Comparison of ENCODE assay signal across 8 cellular contexts in the genomic region with DNA sequence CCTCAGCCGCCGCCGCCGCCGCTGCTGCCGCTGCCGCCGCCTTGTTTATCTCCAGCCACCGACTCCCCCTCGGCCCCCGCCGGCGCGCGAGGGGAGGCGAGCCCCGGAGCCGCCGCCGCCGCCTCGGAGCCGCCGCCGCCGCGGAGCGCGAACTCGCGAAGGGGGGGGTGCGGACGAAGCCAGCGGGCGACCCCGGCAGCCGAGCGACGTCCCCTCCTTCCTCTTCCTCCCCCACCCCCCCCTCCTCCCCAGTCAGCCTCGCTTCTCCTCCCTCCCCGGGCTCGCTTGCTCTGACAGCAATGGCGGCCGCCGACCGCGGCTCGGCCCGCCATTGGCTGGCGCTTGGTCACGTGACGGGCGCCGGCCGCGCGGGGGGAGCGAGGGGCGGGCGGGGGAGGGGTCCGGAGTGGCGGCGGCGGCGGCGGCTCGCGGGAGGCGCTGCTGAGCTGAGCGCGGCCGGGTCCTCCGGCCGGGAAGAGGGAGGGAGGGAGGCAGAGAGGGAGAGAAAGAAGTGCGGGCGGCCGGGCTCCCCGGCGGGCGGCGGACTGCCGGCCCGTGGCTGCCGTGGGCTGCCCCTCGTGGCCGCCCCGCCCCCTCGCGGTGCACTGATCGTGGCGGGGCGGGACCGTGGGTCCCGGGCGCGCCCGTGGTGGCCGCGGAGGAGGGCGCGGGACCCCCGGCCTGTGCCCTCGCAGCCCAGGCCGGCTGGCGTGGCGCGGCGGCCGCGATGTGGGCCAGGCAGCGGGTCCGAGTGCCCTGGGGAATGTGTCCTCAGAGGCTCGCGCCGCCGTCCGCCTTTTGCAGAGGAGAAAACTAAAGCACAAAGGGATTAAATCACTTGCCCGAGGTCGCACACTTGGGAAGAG. TPM values are rescaled to one million over a fixed set of nuclear protein-coding genes. Genes with fewer than 3 reads are reported as not detected.
DNase-seq lines count a peak whose midpoint lies in the region; ATAC-seq and TF ChIP-seq lines count a peak whose summit lies in the region.

A gene (minus strand): TSS at position 301 of the 866 bp plus-strand sequence. CDS start 562 bp downstream, outside the sequence.

- no peaks in the 10 kb centered on the region for H3K36me3 Mint-ChIP-seq in activated CD4-positive, alpha-beta memory T cell treated with anti-CD3 and anti-CD28 coated beads, Interleukin-2, amount 10 ng/mL, durations not matched to agents 7 days and 5 days (ENCODE audit: low read depth)

- POLR2A ChIA-PET in activated CD4-positive, alpha-beta memory T cell treated with anti-CD3 and anti-CD28 coated beads, Interleukin-2, amount 10 ng/mL, durations not matched to agents 7 days and 5 days (lab: Charles Lee) = interaction anchor here (1.0 to 1.9 kb wide), 2 partner anchors 48 to 282 kb away, joined by 3 to 6 read pairs; a partner anchor contains a TSS

- ATAC-seq in HG03457 (IDR thresholded peaks at IDR 0.05; ENCODE audit: unreplicated experiment) = peak; percentile 59

- H3K4me2 ChIP-seq in BLaER1 = peak within 1 kb of the TSS; percentile 88

- H3K4me1 ChIP-seq in BLaER1 = peaks cover 53% of the 10 kb centered on the region

- H3K4me3 Mint-ChIP-seq in activated CD4-positive, alpha-beta memory T cell treated with anti-CD3 and anti-CD28 coated beads, Interleukin-2, amount 10 ng/mL, durations not matched to agents 7 days and 5 days = peak within 1 kb of the TSS; percentile 88

- peak within 1 kb of the TSS; percentile 93 for H3K9ac ChIP-seq in BLaER1

- 0 to 1% methylated on average over 30 to 41 of the region's 119 CpGs for WGBS in lower leg skin, 2 donors

- H3K9me3 Mint-ChIP-seq in activated CD4-positive, alpha-beta memory T cell treated with anti-CD3 and anti-CD28 coated beads, Interleukin-2, amount 10 ng/mL, durations not matched to agents 7 days and 5 days = no peaks in the 10 kb centered on the region

- H3K27ac ChIP-seq in BLaER1 = peak within 1 kb of the TSS; percentile 96
- peak within 1 kb of the TSS; percentile 68 to 98 (median 93) for H3K27ac ChIP-seq in dorsolateral prefrontal cortex

- no peaks in the 10 kb centered on the region for H3K36me3 ChIP-seq in BLaER1

- H3K4me1 Mint-ChIP-seq in activated CD4-positive, alpha-beta memory T cell treated with anti-CD3 and anti-CD28 coated beads, Interleukin-2, amount 10 ng/mL, durations not matched to agents 7 days and 5 days = peaks cover 40% of the 10 kb centered on the region

- intact Hi-C loops in dorsolateral prefrontal cortex (cut with DNase I) (loop anchor here (2.0 to 10.0 kb wide), 11 partner anchors 35 to 460 kb away; a partner anchor contains a TSS), lower leg skin (cut with DNase I; ENCODE audit: low total_unique reads) (loop anchor here (10.0 kb wide), 1 partner anchor 317 kb away; no protein-coding TSS in a partner anchor)

- CTCF ChIA-PET in activated CD4-positive, alpha-beta memory T cell treated with anti-CD3 and anti-CD28 coated beads, Interleukin-2, amount 10 ng/mL, durations not matched to agents 7 days and 5 days (lab: Charles Lee) = interaction anchor here (1.0 to 1.5 kb wide), 2 partner anchors 323 to 426 kb away, joined by 3 to 4 read pairs; no protein-coding TSS in a partner anchor

- H4K20me1 ChIP-seq in BLaER1 = peaks cover 42% of the 10 kb centered on the region

- TF ChIP-seq CTCF in dorsolateral prefrontal cortex (IDR thresholded peaks at IDR 0.05 in 54 of 56, conservative IDR thresholded peaks at IDR 0.05 in 2 of 56; ENCODE audit: low read depth in 1 of 56, partially characterized antibody in 56 of 56) = peak in 51 of 56 donors; percentile 17 to 87 (median 56)
- TF ChIP-seq CTCF in lower leg skin (IDR thresholded peaks at IDR 0.05) = no peak

- peak; percentile 96 for DNase-seq in GM19240 (ENCODE audit: insufficient read length, low spot score)
- DNase-seq in NCI-H82 (lab: John Stamatoyannopoulos, UW) = peak; percentile 94
- peak; percentile 90 for DNase-seq in activated CD4-positive, alpha-beta memory T cell treated with anti-CD3 and anti-CD28 coated beads, Interleukin-2, amount 10 ng/mL, durations not matched to agents 7 days and 5 days
- DNase-seq in dorsolateral prefrontal cortex = peak; percentile 67 to 93 (median 82)
- peak; percentile 81 to 97 for DNase-seq in lower leg skin (ENCODE audit: low spot score in 2 of 2)
- DNase-seq in stimulated activated CD4-positive, alpha-beta T cell treated with anti-CD3 and anti-CD28 coated beads, Interleukin-4, amount 100 ng/mL, for 4 hours = peak; percentile 87 to 89

- H3K27me3 ChIP-seq in BLaER1 = no peaks in the 10 kb centered on the region
- no peaks in the 10 kb centered on the region for H3K27me3 ChIP-seq in dorsolateral prefrontal cortex

- TF ChIP-seq POLR2A in lower leg skin (IDR thresholded peaks at IDR 0.05) = peak in 1 of 2 donors; percentile 34

- peak within 1 kb of the TSS; percentile 84 for H3K27ac Mint-ChIP-seq in activated CD4-positive, alpha-beta memory T cell treated with anti-CD3 and anti-CD28 coated beads, Interleukin-2, amount 10 ng/mL, durations not matched to agents 7 days and 5 days

- peak within 1 kb of the TSS; percentile 85 for H3K4me3 ChIP-seq in BLaER1
- H3K4me3 ChIP-seq in dorsolateral prefrontal cortex = peak within 1 kb of the TSS; percentile 46 to 92 (median 80)
- H3K4me3 ChIP-seq in lower leg skin (ENCODE audit: low read depth, poor library complexity, severe bottlenecking) = peak within 1 kb of the TSS; percentile 74

- no peaks in the 10 kb centered on the region for H3K9me3 ChIP-seq in BLaER1

- H3K27me3 Mint-ChIP-seq in activated CD4-positive, alpha-beta memory T cell treated with anti-CD3 and anti-CD28 coated beads, Interleukin-2, amount 10 ng/mL, durations not matched to agents 7 days and 5 days = peaks cover 8% of the 10 kb centered on the region

RNA-seq across cellular contexts. Expression of the gene that starts here (rescaled TPM):
- 10 to 100 TPM; 68.3 to 71.8 TPM for total RNA-seq in activated CD4-positive, alpha-beta memory T cell treated with anti-CD3 and anti-CD28 coated beads, Interleukin-2, amount 10 ng/mL, durations not matched to agents 7 days and 5 days
- total RNA-seq in dorsolateral prefrontal cortex = 100 to 1,000 TPM; 102 to 174 (median 140) TPM
- 100 to 1,000 TPM; 158 to 247 (median 166) TPM for total RNA-seq in lower leg skin

Comparison
In these comparisons a context has a peak if more than half of its experiments do, and no peak if none do; other contexts are left out.
1. Peak in every context shown above with its lines: DNase-seq, ATAC-seq, H3K4me3 ChIP-seq and H3K27ac ChIP-seq.
2. CTCF ChIP-seq: peak in dorsolateral prefrontal cortex (51 of 56); none in lower leg skin (0 of 3).